ENCODE assay signal across 11 cellular contexts in the genomic region with DNA sequence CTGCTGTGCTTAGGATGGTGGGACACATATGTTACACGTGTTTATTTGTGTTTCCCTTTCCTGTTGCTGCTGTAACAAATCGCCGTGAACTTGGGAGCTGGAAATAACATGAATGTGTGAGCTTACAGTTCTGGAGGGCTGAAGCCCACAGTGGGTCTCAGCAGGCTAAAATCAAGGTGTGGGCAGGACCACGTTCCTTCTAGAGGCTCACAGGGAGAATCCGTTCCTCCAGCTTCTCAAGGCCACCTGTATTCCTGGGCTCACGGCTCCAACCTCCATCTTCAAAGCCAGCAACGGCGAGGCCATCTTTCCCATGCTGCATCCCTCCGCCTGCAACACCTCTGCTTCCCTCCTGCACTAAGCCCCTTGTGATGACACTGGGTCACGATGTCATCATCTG. TPM values are rescaled to one million over a fixed set of nuclear protein-coding genes. Genes with fewer than 3 reads are reported as not detected.
DNase-seq lines count a peak whose midpoint lies in the region; ATAC-seq, FAIRE-seq and TF ChIP-seq lines count a peak whose summit lies in the region.
"Had no signal": no experiment of that assay in that cellular context is flagged by ENCODE, and none has a peak within 500 bp of the region (broad histone marks: within the 10 kb centered on the region; RNA-seq: fewer than 3 reads in every experiment).

No MANE protein-coding gene starts in this region.

- H3K9me3 ChIP-seq in astrocyte (ENCODE audit: insufficient read depth, low read depth, low read length), result no peaks in the 10 kb centered on the region

- H3K36me3 ChIP-seq in astrocyte (ENCODE audit: insufficient read depth, low read length), result no peaks in the 10 kb centered on the region

- H3K27me3 Mint-ChIP-seq in astrocyte (ENCODE audit: low read depth, unreplicated experiment) (peaks cover 41% of the 10 kb centered on the region), osteocyte (ENCODE audit: unreplicated experiment) (no peaks in the 10 kb centered on the region)

- DNase-seq in NCI-H82 (lab: John Stamatoyannopoulos, UW) (peak; percentile 12), NCI-H82 treated with DMSO at 0.1 percent for 48 hours (lab: John Stamatoyannopoulos, UW; ENCODE audit: unreplicated experiment) (no peak), HTR-8/SVneo (ENCODE audit: insufficient read length, low spot score) (no peak), astrocyte (ENCODE audit: low read depth) (no peak), osteocyte (ENCODE audit: extremely low spot score, unreplicated experiment) (no peak), NCI-H1105 treated with DMSO at 0.1 percent for 48 hours (lab: John Stamatoyannopoulos, UW) (no peak)
- DNase-seq: amygdala, midbrain had no signal

- H3K79me2 ChIP-seq in astrocyte (ENCODE audit: insufficient read depth, low read length), result no peaks in the 10 kb centered on the region

- H3K27me3 ChIP-seq in astrocyte (ENCODE audit: insufficient read depth, low read length), result no peaks in the 10 kb centered on the region

- peaks cover 4% of the 10 kb centered on the region for H3K36me3 Mint-ChIP-seq in astrocyte (ENCODE audit: low read depth, unreplicated experiment)
- no peaks in the 10 kb centered on the region for H3K36me3 Mint-ChIP-seq in osteocyte (ENCODE audit: unreplicated experiment)

- TF ChIP-seq CTCF in astrocyte (IDR thresholded peaks at IDR 0.05; ENCODE audit: insufficient read depth, low read depth, low read length) (no peak), osteocyte (IDR thresholded peaks at IDR 0.05) (no peak)

- H3K4me1 Mint-ChIP-seq in astrocyte (ENCODE audit: low read depth, unreplicated experiment) (peaks cover 13% of the 10 kb centered on the region), osteocyte (ENCODE audit: unreplicated experiment) (peaks cover 59% of the 10 kb centered on the region)

- H4K20me1 ChIP-seq in astrocyte (ENCODE audit: insufficient read depth, low read length), result no peaks in the 10 kb centered on the region

- peaks cover 2% of the 10 kb centered on the region for H3K9me3 Mint-ChIP-seq in astrocyte (ENCODE audit: unreplicated experiment)
- no peaks in the 10 kb centered on the region for H3K9me3 Mint-ChIP-seq in osteocyte (ENCODE audit: unreplicated experiment)

- H3K4me3 Mint-ChIP-seq in astrocyte (ENCODE audit: unreplicated experiment), result no peak overlapping the region
- H3K4me3 Mint-ChIP-seq in osteocyte (ENCODE audit: unreplicated experiment), result no peak overlapping the region

- H3K9ac ChIP-seq in astrocyte (ENCODE audit: low read length), result no peak overlapping the region

- H3K27ac Mint-ChIP-seq in astrocyte (ENCODE audit: unreplicated experiment) (no peak overlapping the region), osteocyte (ENCODE audit: unreplicated experiment) (peak overlapping the region; percentile 82)

- ATAC-seq in HG03520 (IDR thresholded peaks at IDR 0.05; ENCODE audit: unreplicated experiment), result no peak
- ATAC-seq in GM21447 (IDR thresholded peaks at IDR 0.05; ENCODE audit: unreplicated experiment), result no peak

- H3K4me2 ChIP-seq in astrocyte (ENCODE audit: low read length), result peak overlapping the region; percentile 42

- H3K4me3 ChIP-seq in astrocyte (ENCODE audit: insufficient read depth, low read depth, low read length), result no peak overlapping the region

- FAIRE-seq in HTR-8/SVneo (lab: Jason Lieb, UNC), result peak; percentile 54
- FAIRE-seq in astrocyte (lab: Jason Lieb, UNC), result no peak

- peaks cover 28% of the 10 kb centered on the region for H3K4me1 ChIP-seq in astrocyte (ENCODE audit: insufficient read depth, low read length)

- no peak overlapping the region for H2AFZ ChIP-seq in astrocyte (ENCODE audit: low read depth, low read length)

- H3K27ac ChIP-seq in astrocyte (ENCODE audit: low read depth, low read length), result peak overlapping the region; percentile 14
- H3K27ac ChIP-seq: 22Rv1 had no signal

RNA-seq across cellular contexts. Expression of gene PTGIS, which starts 27.4 kb away (rescaled TPM):
- total RNA-seq in astrocyte (1.9 and 3.1 TPM in 2 replicates), osteocyte (67.6 and 72.1 TPM in 2 replicates)

Comparison
In these comparisons a context has a peak if more than half of its experiments do, and no peak if none do; other contexts are left out.
1. RNA of gene PTGIS, which starts 27.4 kb away (total RNA-seq): 67.6 to 72.1 TPM in osteocyte; 1.9 to 3.1 TPM in astrocyte; every median in the first group is over 10 times any median in the second.